In genomic region chr12:52147367-52147972, GRCh38 we compare ENCODE assay signal across 9 cellular contexts. TPM values are rescaled to one million over a fixed set of nuclear protein-coding genes. Genes with fewer than 3 reads are reported as not detected.
DNase-seq lines count a peak whose midpoint lies in the region; ATAC-seq, FAIRE-seq and TF ChIP-seq lines count a peak whose summit lies in the region.
"Had no signal": no experiment of that assay in that cellular context is flagged by ENCODE, and none has a peak within 500 bp of the region (broad histone marks: within the 10 kb centered on the region; RNA-seq: fewer than 3 reads in every experiment).

No MANE protein-coding gene starts in this region.

- H3K36me3 ChIP-seq in small intestine (ENCODE audit: control insufficient read depth in 2 of 2, insufficient read depth in 2 of 2, low read length in 2 of 2), result no peaks in the 10 kb centered on the region

- TF ChIP-seq CTCF in VCaP (conservative IDR thresholded peaks at IDR 0.05), result no peak

- 18 to 45% (median 32%) methylated on average over 16 to 17 of the region's 17 CpGs for WGBS in small intestine, 3 donors

- peak; percentile 70 to 90 for ATAC-seq in left cardiac atrium
- no peak for ATAC-seq in HG03135 (IDR thresholded peaks at IDR 0.05; ENCODE audit: unreplicated experiment)

- no peaks in the 10 kb centered on the region for H3K9me3 ChIP-seq in small intestine (ENCODE audit: control insufficient read depth, low read depth)

- FAIRE-seq in small intestine (lab: Jason Lieb, UNC), result no peak

- H3K27ac ChIP-seq in VCaP, result peak overlapping the region; percentile 9; the same call in 1 of the 2 replicates
- H3K27ac ChIP-seq in small intestine (ENCODE audit: low read depth in 1 of 2, low read length in 1 of 2), result peak overlapping the region; percentile 90 to 94

- no peaks in the 10 kb centered on the region for H3K27me3 ChIP-seq in small intestine (ENCODE audit: control insufficient read depth in 2 of 2, insufficient read depth in 2 of 2, low read length in 2 of 2)

- DNase-seq in GOT3 (lab: John Stamatoyannopoulos, UW), result peak; percentile 81
- DNase-seq in left cardiac atrium, result peak; percentile 94
- DNase-seq in small intestine, result peak; percentile 97
- no peak for DNase-seq in T-helper 9 cell
- DNase-seq in medulla oblongata (ENCODE audit: extremely low spot score), result no peak
- DNase-seq in activated gamma-delta T cell treated with Interleukin-2 at 50 U/mL for 16 hours, result no peak
- DNase-seq: effector CD4-positive, alpha-beta T cell had no signal

- H3K4me1 ChIP-seq in small intestine (ENCODE audit: control insufficient read depth in 2 of 2, insufficient read depth in 1 of 2, low read depth in 1 of 2, low read length in 1 of 2), result peaks cover 0 to 12% of the 10 kb centered on the region in 2 donors

- intact Hi-C loops in left cardiac atrium (cut with DNase I), result no loop called here

- H3K4me3 ChIP-seq in small intestine (ENCODE audit: low read depth in 1 of 2, low read length in 2 of 2), result no peak overlapping the region

RNA-seq across cellular contexts. Expression of gene KRT80, which starts 44.3 kb away (rescaled TPM):
- under 1 TPM in 1 of 2 donors, not detected in 1; 0.44 TPM for total RNA-seq in left cardiac atrium
- polyA plus RNA-seq in small intestine, result 1 to 10 TPM in 1 of 3 donors, under 1 TPM in 2; 0.27 to 3.2 (median 0.89) TPM

Comparison
In these comparisons a context has a peak if more than half of its experiments do, and no peak if none do; other contexts are left out.
1. DNase-seq: peak in GOT3 (single experiment), left cardiac atrium (single experiment) and small intestine (single experiment); none in T-helper 9 cell (single experiment), medulla oblongata (single experiment) and activated gamma-delta T cell treated with Interleukin-2 at 50 U/mL for 16 hours (single experiment).